Comparison of ENCODE assay signal across 12 cellular contexts in genomic region chr17:2687074-2687418, GRCh38. TPM values are rescaled to one million over a fixed set of nuclear protein-coding genes. Genes with fewer than 3 reads are reported as not detected.
DNase-seq lines count a peak whose midpoint lies in the region; ATAC-seq and TF ChIP-seq lines count a peak whose summit lies in the region.
"Had no signal": no experiment of that assay in that cellular context is flagged by ENCODE, and none has a peak within 500 bp of the region (broad histone marks: within the 10 kb centered on the region; RNA-seq: fewer than 3 reads in every experiment).

No MANE protein-coding gene starts in this region.

- POLR2A ChIA-PET in T-cell (lab: Charles Lee): no interaction called here

- TF ChIP-seq CTCF in esophagus squamous epithelium (IDR thresholded peaks at IDR 0.05): no peak

- intact Hi-C loops in esophagus squamous epithelium (cut with DNase I): no loop called here

- ATAC-seq in T-cell (replicated peaks in 1 of 4) (no peak), HG03175 (IDR thresholded peaks at IDR 0.05; ENCODE audit: unreplicated experiment) (no peak)
- ATAC-seq in stimulated activated memory B cell treated with anti-CD40 and anti-IgM and Interleukin-4, amounts not matched to agents 10 μg/mL and 1 μg/mL and 100 μg/mL, for 72 hours: no peak

- peak overlapping the region in 3 of 4 donors; percentile 55 to 61 (median 57) for H3K27ac ChIP-seq in esophagus squamous epithelium

- WGBS in esophagus squamous epithelium, 2 donors: 68 to 78% methylated on average over 5 to 6 of the region's 6 CpGs

- no peaks in the 10 kb centered on the region for H3K9me3 Mint-ChIP-seq in activated T-cell treated with anti-CD3 and anti-CD28 coated beads, Interleukin-2, amount 50 U/mL, for 24 hours
- no peaks in the 10 kb centered on the region for H3K9me3 Mint-ChIP-seq in T-cell
- H3K9me3 Mint-ChIP-seq in stimulated activated memory B cell treated with anti-CD40 and anti-IgM and Interleukin-4, amounts not matched to agents 10 μg/mL and 1 μg/mL and 100 μg/mL, for 72 hours: no peaks in the 10 kb centered on the region
- H3K9me3 Mint-ChIP-seq: activated naive CD4-positive, alpha-beta T cell treated with anti-CD3 and anti-CD28 coated beads for 36 hours had no signal

- no peaks in the 10 kb centered on the region for H3K27me3 Mint-ChIP-seq in activated T-cell treated with anti-CD3 and anti-CD28 coated beads, Interleukin-2, amount 50 U/mL, for 24 hours
- H3K27me3 Mint-ChIP-seq in T-cell: no peaks in the 10 kb centered on the region
- H3K27me3 Mint-ChIP-seq in stimulated activated memory B cell treated with anti-CD40 and anti-IgM and Interleukin-4, amounts not matched to agents 10 μg/mL and 1 μg/mL and 100 μg/mL, for 72 hours: no peaks in the 10 kb centered on the region

- no peaks in the 10 kb centered on the region for H3K27me3 ChIP-seq in esophagus squamous epithelium

- peak overlapping the region; percentile 85 for H3K27ac Mint-ChIP-seq in activated T-cell treated with anti-CD3 and anti-CD28 coated beads, Interleukin-2, amount 50 U/mL, for 24 hours
- peak overlapping the region; percentile 39 to 80 for H3K27ac Mint-ChIP-seq in T-cell
- peak overlapping the region; percentile 53 for H3K27ac Mint-ChIP-seq in stimulated activated memory B cell treated with anti-CD40 and anti-IgM and Interleukin-4, amounts not matched to agents 10 μg/mL and 1 μg/mL and 100 μg/mL, for 72 hours

- no peaks in the 10 kb centered on the region for H3K9me3 ChIP-seq in esophagus squamous epithelium

- peaks cover 7% of the 10 kb centered on the region for H3K4me1 Mint-ChIP-seq in activated T-cell treated with anti-CD3 and anti-CD28 coated beads, Interleukin-2, amount 50 U/mL, for 24 hours (ENCODE audit: low read depth)
- H3K4me1 Mint-ChIP-seq in T-cell: peaks cover 5 to 14% (median 13%) of the 10 kb centered on the region in 3 donors
- H3K4me1 Mint-ChIP-seq in stimulated activated memory B cell treated with anti-CD40 and anti-IgM and Interleukin-4, amounts not matched to agents 10 μg/mL and 1 μg/mL and 100 μg/mL, for 72 hours: peaks cover 21% of the 10 kb centered on the region

- no peak for DNase-seq in activated T-cell treated with anti-CD3 and anti-CD28 coated beads, Interleukin-2, amount 50 U/mL, for 24 hours
- DNase-seq in activated T-cell treated with anti-CD3 and anti-CD28 coated beads for 4 hours: no peak
- DNase-seq in T-cell: peak in 1 of 34 experiments; percentile 14
- DNase-seq in esophagus squamous epithelium (lab: John Stamatoyannopoulos, UW): no peak
- DNase-seq in NCI-H1694 (lab: John Stamatoyannopoulos, UW): no peak
- DNase-seq in activated effector memory CD4-positive, alpha-beta T cell treated with Interleukin-2 at 50 U/mL for 16 hours: no peak
- DNase-seq: activated naive CD4-positive, alpha-beta T cell treated with anti-CD3 and anti-CD28 coated beads for 36 hours; GDM1; MV-4-11; retina had no signal

- H3K4me3 ChIP-seq in esophagus squamous epithelium: no peak overlapping the region

- CTCF ChIA-PET in T-cell (lab: Charles Lee): no interaction called here

- H3K36me3 ChIP-seq in esophagus squamous epithelium: peaks cover 12 to 65% (median 12%) of the 10 kb centered on the region in 3 donors

- peaks cover 73% of the 10 kb centered on the region for H3K36me3 Mint-ChIP-seq in activated T-cell treated with anti-CD3 and anti-CD28 coated beads, Interleukin-2, amount 50 U/mL, for 24 hours (ENCODE audit: low read depth)
- peaks cover 14% of the 10 kb centered on the region for H3K36me3 Mint-ChIP-seq in T-cell
- peaks cover 17% of the 10 kb centered on the region for H3K36me3 Mint-ChIP-seq in stimulated activated memory B cell treated with anti-CD40 and anti-IgM and Interleukin-4, amounts not matched to agents 10 μg/mL and 1 μg/mL and 100 μg/mL, for 72 hours

- no peak for TF ChIP-seq POLR2A in esophagus squamous epithelium (IDR thresholded peaks at IDR 0.05)

- H3K4me1 ChIP-seq in esophagus squamous epithelium: peaks cover 7 to 53% (median 15%) of the 10 kb centered on the region in 3 donors

- no peak overlapping the region for H3K4me3 Mint-ChIP-seq in activated T-cell treated with anti-CD3 and anti-CD28 coated beads, Interleukin-2, amount 50 U/mL, for 24 hours
- no peak overlapping the region for H3K4me3 Mint-ChIP-seq in T-cell
- no peak overlapping the region for H3K4me3 Mint-ChIP-seq in stimulated activated memory B cell treated with anti-CD40 and anti-IgM and Interleukin-4, amounts not matched to agents 10 μg/mL and 1 μg/mL and 100 μg/mL, for 72 hours
- H3K4me3 Mint-ChIP-seq: activated naive CD4-positive, alpha-beta T cell treated with anti-CD3 and anti-CD28 coated beads for 36 hours had no signal

RNA-seq across cellular contexts. Expression of gene CLUH, which starts 24.5 kb away (rescaled TPM):
- total RNA-seq in T-cell (10 to 100 TPM; 40.0 to 73.3 (median 67.2) TPM), esophagus squamous epithelium (100 to 1,000 TPM in 3 of 4 donors, 10 to 100 TPM in 1; 89.2 to 164 (median 136) TPM)
